35 cellular contexts compared by ENCODE assay signal in genomic region chr10:90650858-90651257, GRCh38.
"Had no signal": no experiment of that assay in that cellular context is flagged by ENCODE, and none has a peak within 500 bp of the region (broad histone marks: within the 10 kb centered on the region; RNA-seq: fewer than 3 reads in every experiment).

No MANE protein-coding gene starts in this region.

- H3K27ac ChIP-seq: KMS-11 had no signal

- H3K36me3 ChIP-seq: MG63 had no signal

- H3K9ac ChIP-seq: KMS-11 had no signal

- H3K9me3 ChIP-seq: MG63 had no signal

- H3K27me3 ChIP-seq: MG63 had no signal

- DNase-seq: Karpas-422, Kasumi-1, KG1, MG63, MM.1S, MV-4-11, NCI-H1048, NCI-H1092, NCI-H1092 treated with DMSO at 0.1 percent for 48 hours, NCI-H1105, NCI-H1105 treated with DMSO at 0.1 percent for 48 hours, NCI-H1417, NCI-H1417 treated with DMSO at 0.1 percent for 48 hours, NCI-H1436, NCI-H1436 treated with DMSO at 0.1 percent for 48 hours, NCI-H146, NCI-H1694, NCI-H1694 treated with DMSO at 0.1 percent for 48 hours, NCI-H187, NCI-H187 treated with DMSO at 0.1 percent for 48 hours, NCI-H1930, NCI-H2029, NCI-H2029 treated with DMSO at 0.1 percent for 48 hours, NCI-H2081, NCI-H2081 treated with DMSO at 0.1 percent for 48 hours, NCI-H2107, NCI-H2171, NCI-H2171 treated with DMSO at 0.1 percent for 48 hours, NCI-H2227 treated with DMSO at 0.1 percent for 48 hours, NCI-H226, NCI-H345, NCI-H446, NCI-H446 treated with DMSO at 0.1 percent for 48 hours, NCI-H510A had no signal

- H3K4me2 ChIP-seq: KMS-11 had no signal

- H3K4me3 ChIP-seq: MG63 had no signal
